8 cellular contexts compared by ENCODE assay signal in genomic region chr13:31209172-31209818, GRCh38. TPM values are rescaled to one million over a fixed set of nuclear protein-coding genes. Genes with fewer than 3 reads are reported as not detected.
DNase-seq lines count a peak whose midpoint lies in the region; ATAC-seq and TF ChIP-seq lines count a peak whose summit lies in the region.

No MANE protein-coding gene starts in this region.

- no peak for TF ChIP-seq CTCF in brain (conservative IDR thresholded peaks at IDR 0.05)

- H3K27me3 Mint-ChIP-seq in brain = peaks cover 4% of the 10 kb centered on the region

- H3K36me3 Mint-ChIP-seq in brain = no peaks in the 10 kb centered on the region

- H3K4me3 Mint-ChIP-seq in brain = peak overlapping the region; percentile 54 to 72 (median 71)

- H3K27ac Mint-ChIP-seq in brain = peak overlapping the region; percentile 78 to 98 (median 92)

- peaks cover 0 to 3% (median 0%) of the 10 kb centered on the region in 5 experiments for H3K9me3 Mint-ChIP-seq in brain

- DNase-seq in Ammon's horn (ENCODE audit: low spot score) = peak; percentile 60
- peak; percentile 27 for DNase-seq in NCI-H1694 treated with DMSO at 0.1 percent for 48 hours (lab: John Stamatoyannopoulos, UW)
- DNase-seq in left lobe of liver (ENCODE audit: low spot score) = no peak
- DNase-seq in mesenteric fat pad (ENCODE audit: low spot score) = no peak
- DNase-seq in stimulated activated CD4-positive, alpha-beta T cell treated with anti-CD3 and anti-CD28 coated beads, Interleukin-2, amount 100 ng/mL, for 24 hours = no peak
- no peak for DNase-seq in RKO (ENCODE audit: low spot score)

- peaks cover 64% of the 10 kb centered on the region for H3K4me1 Mint-ChIP-seq in brain

- ATAC-seq in left lobe of liver = peak; percentile 16
- no peak for ATAC-seq in HG03460 (IDR thresholded peaks at IDR 0.05; ENCODE audit: unreplicated experiment)

RNA-seq across cellular contexts. Expression of gene B3GLCT, which starts 9.5 kb away (rescaled TPM):
- polyA plus RNA-seq in brain (ENCODE audit: insufficient read depth, low read depth, low replicate concordance) = 3.3 TPM
- 3.3 TPM for total RNA-seq in left lobe of liver
- total RNA-seq in mesenteric fat pad = 4.7 TPM

RNA-seq across cellular contexts. Expression of gene HSPH1, which starts 47.6 kb away (rescaled TPM):
- polyA plus RNA-seq in brain (ENCODE audit: insufficient read depth, low read depth, low replicate concordance) = 52.4 TPM
- total RNA-seq in left lobe of liver (17.6 TPM), mesenteric fat pad (59.6 TPM)

Comparison
In these comparisons a context has a peak if more than half of its experiments do, and no peak if none do; other contexts are left out.
1. DNase-seq: peak in Ammon's horn (single experiment) and NCI-H1694 treated with DMSO at 0.1 percent for 48 hours (single experiment); none in left lobe of liver (single experiment), mesenteric fat pad (single experiment), stimulated activated CD4-positive, alpha-beta T cell treated with anti-CD3 and anti-CD28 coated beads, Interleukin-2, amount 100 ng/mL, for 24 hours (0 of 2) and RKO (single experiment).